In genomic region chr1:45585110-45585426, GRCh38 we compare ENCODE assay signal across 1 cellular context.
TF ChIP-seq lines count a peak whose summit lies in the region.

No MANE protein-coding gene starts in this region.

TF ChIP-seq in H1, 55 proteins besides CTCF, POLR2A, EP300 and RAD21 (continued from another document):
- no peak for TF ChIP-seq HDAC2 (IDR thresholded peaks at IDR 0.05; ENCODE audit: borderline replicate concordance in 1 of 2, low read depth in 2 of 2, low read length in 2 of 2)
- no peak for TF ChIP-seq NANOG (IDR thresholded peaks at IDR 0.05; ENCODE audit: insufficient read depth, low read depth, low read length, poor library complexity, severe bottlenecking)
- no peak for TF ChIP-seq CHD2 (IDR thresholded peaks at IDR 0.05; ENCODE audit: low read length)
- TF ChIP-seq CHD7 (IDR thresholded peaks at IDR 0.05; ENCODE audit: insufficient replicate concordance, low read length): no peak
- TF ChIP-seq BRCA1 (IDR thresholded peaks at IDR 0.05; ENCODE audit: low read depth, low read length): no peak
